ENCODE assay signal across 10 cellular contexts in the genomic region with DNA sequence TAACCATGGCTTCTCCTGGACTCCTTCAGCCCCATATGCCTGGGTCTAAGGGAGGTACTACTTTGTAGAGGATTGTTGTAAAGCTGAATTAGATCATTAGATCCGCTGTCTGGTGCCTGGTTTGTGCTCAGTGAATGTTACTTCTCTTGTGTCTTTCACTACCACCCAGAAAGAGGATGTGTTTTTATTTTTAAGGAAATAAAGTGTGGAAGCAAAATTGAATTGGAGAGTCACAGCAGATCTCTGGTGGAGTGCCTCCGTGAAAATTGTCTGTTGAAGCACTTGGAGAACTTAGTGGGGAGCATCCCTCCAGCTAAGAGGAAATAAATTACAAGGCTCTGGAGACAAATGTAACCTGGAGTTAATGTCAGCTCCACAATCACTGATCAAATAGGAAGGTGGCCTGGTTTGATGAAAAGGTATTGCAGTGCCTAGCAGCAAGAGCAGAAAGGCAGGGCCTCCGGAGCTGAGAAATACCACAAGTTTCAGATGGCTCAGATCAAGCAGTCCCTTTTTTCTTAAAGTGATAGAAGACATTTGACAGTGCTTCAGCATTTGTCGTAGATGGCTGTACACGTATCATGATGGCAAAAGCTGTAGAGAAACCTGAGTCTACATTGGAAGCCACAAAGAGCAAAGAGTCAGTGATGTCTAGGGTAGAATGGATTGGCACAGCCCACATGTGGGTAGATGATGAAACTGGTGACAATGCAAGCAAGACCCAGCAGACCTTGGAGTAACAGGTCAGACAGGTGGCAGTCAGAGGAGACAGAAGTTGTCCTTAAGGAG.
A peak's percentile ranks its signal among the peaks of the same experiment; 100 is the strongest.
DNase-seq lines count a peak whose midpoint lies in the region; ATAC-seq lines count a peak whose summit lies in the region.
"Had no signal": no experiment of that assay in that cellular context is flagged by ENCODE, and none has a peak within 500 bp of the region (broad histone marks: within the 10 kb centered on the region; RNA-seq: fewer than 3 reads in every experiment).

No MANE protein-coding gene starts in this region.

- POLR2A ChIA-PET in activated CD4-positive, alpha-beta memory T cell treated with anti-CD3 and anti-CD28 coated beads for 36 hours (lab: Charles Lee) = no interaction called here

- intact Hi-C loops in activated CD4-positive, alpha-beta memory T cell treated with anti-CD3 and anti-CD28 coated beads for 36 hours (cut with micrococcal nuclease) = loop anchor here (1.0 kb wide), 1 partner anchor 33 kb away; no protein-coding TSS in a partner anchor
- intact Hi-C loops in head of caudate nucleus (cut with DNase I) = no loop called here

- no peaks in the 10 kb centered on the region for H3K9me3 Mint-ChIP-seq in activated T-cell treated with anti-CD3 and anti-CD28 coated beads, Interleukin-2, amount 50 U/mL, for 4 hours
- H3K9me3 Mint-ChIP-seq in activated CD4-positive, alpha-beta memory T cell treated with anti-CD3 and anti-CD28 coated beads for 36 hours = no peaks in the 10 kb centered on the region

- no peak overlapping the region for H3K4me3 Mint-ChIP-seq in activated T-cell treated with anti-CD3 and anti-CD28 coated beads, Interleukin-2, amount 50 U/mL, for 4 hours
- no peak overlapping the region for H3K4me3 Mint-ChIP-seq in activated CD4-positive, alpha-beta memory T cell treated with anti-CD3 and anti-CD28 coated beads for 36 hours

- no peak overlapping the region for H3K27ac ChIP-seq in caudate nucleus (ENCODE audit: low read depth, low read length)

- CTCF ChIA-PET in activated CD4-positive, alpha-beta memory T cell treated with anti-CD3 and anti-CD28 coated beads for 36 hours (lab: Charles Lee) = interaction anchor here (3.2 kb wide), 1 partner anchor 102 kb away, joined by 12 read pairs; the partner anchor contains the start of gene ARTN

- H3K4me1 Mint-ChIP-seq in activated T-cell treated with anti-CD3 and anti-CD28 coated beads, Interleukin-2, amount 50 U/mL, for 4 hours (ENCODE audit: low read depth) = peaks cover 53% of the 10 kb centered on the region
- peaks cover 45% of the 10 kb centered on the region for H3K4me1 Mint-ChIP-seq in activated CD4-positive, alpha-beta memory T cell treated with anti-CD3 and anti-CD28 coated beads for 36 hours (ENCODE audit: low read depth)

- DNase-seq in activated T-cell treated with anti-CD3 and anti-CD28 coated beads, Interleukin-2, amount 50 U/mL, for 4 hours = no peak
- DNase-seq in activated T-cell treated with anti-CD3 and anti-CD28 coated beads for 4 hours (no peak), head of caudate nucleus (no peak), caudate nucleus (lab: John Stamatoyannopoulos, UW) (no peak), H7 (no peak)
- DNase-seq in activated CD4-positive, alpha-beta memory T cell treated with anti-CD3 and anti-CD28 coated beads for 36 hours = peak; percentile 42
- DNase-seq in stimulated activated naive CD8-positive, alpha-beta T cell treated with anti-CD3 and anti-CD28 coated beads, Interleukin-15, Interleukin-2, amounts not matched to agents 100 U/mL and 50 U/mL, for 24 hours = peak; percentile 22
- DNase-seq: glutamatergic neuron had no signal

- ATAC-seq in activated T-cell treated with anti-CD3 and anti-CD28 coated beads, Interleukin-2, amount 50 U/mL, for 4 hours = peak; percentile 26 to 28
- peak; percentile 43 for ATAC-seq in HG03439 (IDR thresholded peaks at IDR 0.05; ENCODE audit: unreplicated experiment)
- ATAC-seq in stimulated activated naive CD8-positive, alpha-beta T cell treated with anti-CD3 and anti-CD28 coated beads, Interleukin-15, Interleukin-2, amounts not matched to agents 100 U/mL and 50 U/mL, for 24 hours = peak; percentile 63
- ATAC-seq: sciatic nerve had no signal

- no peaks in the 10 kb centered on the region for H3K36me3 ChIP-seq in H7 (replicated peaks; ENCODE audit: control insufficient read depth, insufficient read depth, low read length)

- H3K27me3 Mint-ChIP-seq in activated T-cell treated with anti-CD3 and anti-CD28 coated beads, Interleukin-2, amount 50 U/mL, for 4 hours (ENCODE audit: low read depth) = no peaks in the 10 kb centered on the region
- no peaks in the 10 kb centered on the region for H3K27me3 Mint-ChIP-seq in activated CD4-positive, alpha-beta memory T cell treated with anti-CD3 and anti-CD28 coated beads for 36 hours

- H3K27ac Mint-ChIP-seq in activated CD4-positive, alpha-beta memory T cell treated with anti-CD3 and anti-CD28 coated beads for 36 hours = peak overlapping the region; percentile 30

- no peak overlapping the region for H3K4me3 ChIP-seq in H7 (ENCODE audit: insufficient read depth, low read depth, low read length)

- H3K27me3 ChIP-seq in H7 (ENCODE audit: control insufficient read depth, insufficient read depth, low read length) = no peaks in the 10 kb centered on the region

- H3K36me3 Mint-ChIP-seq in activated T-cell treated with anti-CD3 and anti-CD28 coated beads, Interleukin-2, amount 50 U/mL, for 4 hours (ENCODE audit: insufficient read depth) = peaks cover 18% of the 10 kb centered on the region
- H3K36me3 Mint-ChIP-seq in activated CD4-positive, alpha-beta memory T cell treated with anti-CD3 and anti-CD28 coated beads for 36 hours = peaks cover 14% of the 10 kb centered on the region

Comparison
In these comparisons a context has a peak if more than half of its experiments do, and no peak if none do; other contexts are left out.
1. DNase-seq: peak in activated CD4-positive, alpha-beta memory T cell treated with anti-CD3 and anti-CD28 coated beads for 36 hours (single experiment) and stimulated activated naive CD8-positive, alpha-beta T cell treated with anti-CD3 and anti-CD28 coated beads, Interleukin-15, Interleukin-2, amounts not matched to agents 100 U/mL and 50 U/mL, for 24 hours (single experiment); none in activated T-cell treated with anti-CD3 and anti-CD28 coated beads, Interleukin-2, amount 50 U/mL, for 4 hours (single experiment), activated T-cell treated with anti-CD3 and anti-CD28 coated beads for 4 hours (single experiment), head of caudate nucleus (0 of 42), caudate nucleus (0 of 61) and H7 (single experiment).
2. Peak in every context shown above with its lines, with median percentiles within 50 percentile points of each other: ATAC-seq.